Comparison of ENCODE assay signal across 8 cellular contexts in genomic region chrX:31038585-31039326, GRCh38. TPM values are rescaled to one million over a fixed set of nuclear protein-coding genes. Genes with fewer than 3 reads are reported as not detected.
DNase-seq lines count a peak whose midpoint lies in the region; ATAC-seq and TF ChIP-seq lines count a peak whose summit lies in the region.

No MANE protein-coding gene starts in this region.

- H3K27me3 Mint-ChIP-seq in mesothelial cell of epicardium (ENCODE audit: low read depth): no peaks in the 10 kb centered on the region

- WGBS in esophagus muscularis mucosa: 21% methylated on average over 6 of the region's 6 CpGs

- H3K4me1 ChIP-seq in esophagus muscularis mucosa (no peaks in the 10 kb centered on the region), neuron (ENCODE audit: insufficient read depth, low read length) (no peaks in the 10 kb centered on the region)

- intact Hi-C loops in esophagus muscularis mucosa (cut with DNase I): loop anchor here (5.0 kb wide), 1 partner anchor 619 kb away; no protein-coding TSS in a partner anchor

- H3K9me3 ChIP-seq in esophagus muscularis mucosa: no peaks in the 10 kb centered on the region
- H3K9me3 ChIP-seq in neuron (ENCODE audit: low read length): no peaks in the 10 kb centered on the region

- peaks cover 2% of the 10 kb centered on the region for H3K4me1 Mint-ChIP-seq in mesothelial cell of epicardium

- TF ChIP-seq CTCF in esophagus muscularis mucosa (IDR thresholded peaks at IDR 0.05): peak; percentile 40 to 51 (median 46)
- TF ChIP-seq CTCF in mesothelial cell of epicardium (IDR thresholded peaks at IDR 0.05; ENCODE audit: unreplicated experiment): no peak

- peaks cover 14% of the 10 kb centered on the region for H3K9me3 Mint-ChIP-seq in mesothelial cell of epicardium

- ATAC-seq in GM18511 (IDR thresholded peaks at IDR 0.05; ENCODE audit: unreplicated experiment): peak; percentile 85
- ATAC-seq in HG03064 (IDR thresholded peaks at IDR 0.05; ENCODE audit: low read depth, unreplicated experiment): peak; percentile 54

- no peaks in the 10 kb centered on the region for H3K27me3 ChIP-seq in esophagus muscularis mucosa
- H3K27me3 ChIP-seq in neuron (ENCODE audit: insufficient read depth, low read length): no peaks in the 10 kb centered on the region

- H3K36me3 Mint-ChIP-seq in mesothelial cell of epicardium: no peaks in the 10 kb centered on the region

- no peak overlapping the region for H3K4me3 ChIP-seq in esophagus muscularis mucosa
- no peak overlapping the region for H3K4me3 ChIP-seq in neuron (ENCODE audit: low read length)

- H3K36me3 ChIP-seq in esophagus muscularis mucosa (no peaks in the 10 kb centered on the region), neuron (ENCODE audit: insufficient read depth, low read length) (no peaks in the 10 kb centered on the region)

- no peak for TF ChIP-seq POLR2A in esophagus muscularis mucosa (IDR thresholded peaks at IDR 0.05; ENCODE audit: low read depth)

- H3K27ac ChIP-seq in esophagus muscularis mucosa (replicated peaks in 1 of 4): no peak overlapping the region

- H3K27ac Mint-ChIP-seq in mesothelial cell of epicardium: no peak overlapping the region

- DNase-seq in COR-L47 (lab: John Stamatoyannopoulos, UW) (peak; percentile 24), RPMI7951 (ENCODE audit: low read depth) (peak; percentile 26), esophagus muscularis mucosa (ENCODE audit: extremely low spot score) (no peak), mesothelial cell of epicardium (ENCODE audit: low spot score in 2 of 2, unreplicated experiment in 2 of 2) (no peak), activated T-cell treated with anti-CD3 and anti-CD28 coated beads for 4 hours (no peak)

- no peak overlapping the region for H3K4me3 Mint-ChIP-seq in mesothelial cell of epicardium

- TF ChIP-seq EP300 in esophagus muscularis mucosa (IDR thresholded peaks at IDR 0.05): no peak

- peak overlapping the region; percentile 29 for H2AFZ ChIP-seq in neuron (ENCODE audit: low read depth, low read length)

RNA-seq across cellular contexts. Expression of gene FTHL17, which starts 33.1 kb away (rescaled TPM):
- not detected in 2 replicates for total RNA-seq in RPMI7951 (2014; rRNA removed; shearing (Covaris generic))
- total RNA-seq in esophagus muscularis mucosa (not detected), mesothelial cell of epicardium (not detected in 3 replicates)

Comparison
In these comparisons a context has a peak if more than half of its experiments do, and no peak if none do; other contexts are left out.
1. DNase-seq: peak in COR-L47 (single experiment) and RPMI7951 (single experiment); none in esophagus muscularis mucosa (single experiment), mesothelial cell of epicardium (0 of 2) and activated T-cell treated with anti-CD3 and anti-CD28 coated beads for 4 hours (single experiment).